20 cellular contexts compared by ENCODE assay signal in the genomic region with DNA sequence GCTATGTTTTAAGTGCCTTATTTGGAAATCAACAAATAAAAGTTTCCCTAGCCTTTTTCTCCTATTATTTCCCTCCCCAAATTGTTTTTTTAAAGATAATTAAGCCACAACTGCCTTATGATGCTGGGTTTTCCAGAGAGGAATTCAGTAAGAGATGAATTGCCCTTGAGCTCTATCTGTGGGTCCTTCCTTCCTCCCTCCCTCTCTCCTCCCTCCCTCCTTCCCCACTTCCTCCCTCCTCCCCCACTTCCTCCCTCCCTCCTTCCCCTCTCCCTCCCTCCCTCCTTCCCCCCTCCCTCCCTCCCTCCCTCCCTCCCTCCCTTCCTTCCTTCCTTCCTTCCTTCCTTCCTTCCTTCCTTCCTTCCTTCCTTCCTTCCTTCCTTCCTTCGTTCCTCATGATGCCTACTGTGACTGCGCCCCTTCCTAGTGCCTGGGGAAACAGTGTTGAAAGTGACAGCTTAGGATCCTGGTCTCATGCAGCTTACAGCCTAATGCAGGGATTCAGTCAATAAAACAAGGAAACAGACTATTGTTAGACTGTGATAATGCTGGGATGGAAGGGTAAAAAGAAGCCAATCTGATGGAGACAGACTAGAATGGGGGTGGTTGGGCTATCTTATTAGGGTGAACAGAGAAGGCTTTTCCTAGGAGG.
"Had no signal": no experiment of that assay in that cellular context is flagged by ENCODE, and none has a peak within 500 bp of the region (broad histone marks: within the 10 kb centered on the region; RNA-seq: fewer than 3 reads in every experiment).

No MANE protein-coding gene starts in this region.

- H3K27ac ChIP-seq: cardiac muscle cell, foreskin keratinocyte, upper lobe of right lung had no signal

- ATAC-seq: foreskin keratinocyte; left colon; mucosa of descending colon; stimulated activated naive CD8-positive, alpha-beta T cell treated with anti-CD3 and anti-CD28 coated beads, Interleukin-15, Interleukin-2, amounts not matched to agents 100 U/mL and 50 U/mL, for 24 hours; upper lobe of right lung had no signal

- H3K27me3 ChIP-seq: cardiac muscle cell, foreskin keratinocyte, upper lobe of right lung had no signal

- H3K4me1 ChIP-seq: foreskin keratinocyte, upper lobe of right lung had no signal

- H3K4me3 ChIP-seq: cardiac muscle cell, mucosa of descending colon, upper lobe of right lung had no signal

- DNase-seq: activated B cell treated with CpG ODN at 0.5 μM for 24 hours; activated CD4-positive, alpha-beta T cell treated with anti-CD3 and anti-CD28 coated beads for 36 hours; activated CD4-positive, alpha-beta T cell treated with anti-CD3 and anti-CD28 coated beads, Interleukin-2, amount 50 U/mL, for 48 hours; activated naive CD4-positive, alpha-beta T cell treated with Interleukin-2 at 50 U/mL for 16 hours; activated naive CD8-positive, alpha-beta T cell treated with anti-CD3 and anti-CD28 coated beads for 36 hours; activated T-cell treated with anti-CD3 and anti-CD28 coated beads, Interleukin-2, amount 50 U/mL, for 48 hours; dermis blood vessel endothelial cell; effector CD8-positive, alpha-beta T cell; erythroblast; left colon; mucosa of descending colon; naive B cell; retina; stimulated activated CD4-positive, alpha-beta T cell treated with anti-CD3 and anti-CD28 coated beads, Interleukin-12 subunit alpha, Interleukin-12 subunit beta, amount 100 ng/mL, for 4 hours; stimulated activated CD4-positive, alpha-beta T cell treated with anti-CD3 and anti-CD28 coated beads, Interleukin-4, amount 100 ng/mL, for 4 hours; stimulated activated naive CD8-positive, alpha-beta T cell treated with anti-CD3 and anti-CD28 coated beads, Interleukin-15, Interleukin-2, amounts not matched to agents 100 U/mL and 50 U/mL, for 24 hours; T1000; upper lobe of right lung had no signal

- H3K36me3 ChIP-seq: cardiac muscle cell, upper lobe of right lung had no signal

- H3K9me3 ChIP-seq: upper lobe of right lung had no signal
